In the genomic region with DNA sequence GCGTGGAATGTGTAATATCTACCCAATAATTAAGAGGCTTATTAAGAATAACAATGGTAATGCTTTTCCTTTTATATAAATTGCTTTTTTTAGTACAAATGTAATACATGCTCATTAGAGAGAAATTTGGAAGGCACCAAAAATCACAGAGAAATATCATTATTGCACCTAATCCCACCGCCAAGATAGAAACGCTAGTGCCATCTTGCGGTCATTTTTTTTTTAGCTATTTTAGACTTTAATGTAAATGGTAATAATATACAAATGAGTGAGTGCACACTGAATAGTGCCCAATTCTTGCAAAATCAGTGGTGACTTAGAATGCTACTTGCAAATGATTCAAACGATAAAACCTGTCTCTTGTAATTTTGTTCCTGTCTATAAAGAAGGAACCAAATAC, we compare ENCODE assay signal across 17 cellular contexts.
DNase-seq lines count a peak whose midpoint lies in the region; ATAC-seq and TF ChIP-seq lines count a peak whose summit lies in the region.
"Had no signal": no experiment of that assay in that cellular context is flagged by ENCODE, and none has a peak within 500 bp of the region (broad histone marks: within the 10 kb centered on the region; RNA-seq: fewer than 3 reads in every experiment).

No MANE protein-coding gene starts in this region.

- H3K36me3 ChIP-seq in GM23338 (ENCODE audit: insufficient read depth) (no peaks in the 10 kb centered on the region), hepatocyte (replicated peaks; ENCODE audit: insufficient read depth, low read depth) (no peaks in the 10 kb centered on the region), stomach (no peaks in the 10 kb centered on the region)
- H3K36me3 ChIP-seq: Peyer's patch had no signal

- H3K9me3 ChIP-seq in hepatocyte (ENCODE audit: low read depth) (no peaks in the 10 kb centered on the region), stomach (no peaks in the 10 kb centered on the region)
- H3K9me3 ChIP-seq: Peyer's patch had no signal

- WGBS in hepatocyte (ENCODE audit: low lambda C conversion rate, missing lambda C conversion rate): 44% methylated on average over 5 of the region's 5 CpGs
- WGBS in stomach, 5 donors: 49 to 63% (median 63%) methylated on average over 5 of the region's 5 CpGs

- H3K4me2 ChIP-seq in GM23338 (no peak overlapping the region), hepatocyte (no peak overlapping the region)

- H3K9me2 ChIP-seq in GM23338 (ENCODE audit: insufficient read depth) (no peaks in the 10 kb centered on the region), hepatocyte (replicated peaks; ENCODE audit: insufficient read depth) (no peaks in the 10 kb centered on the region)

- H3K4me1 ChIP-seq in GM23338 (ENCODE audit: insufficient read depth) (peaks cover 17% of the 10 kb centered on the region; the same call in 1 of the 2 replicates), hepatocyte (ENCODE audit: insufficient read depth) (no peaks in the 10 kb centered on the region), stomach (no peaks in the 10 kb centered on the region)
- H3K4me1 ChIP-seq: Peyer's patch had no signal

- peaks cover 22% of the 10 kb centered on the region; the same call in 2 of the 3 replicates for H3K36me3 Mint-ChIP-seq in GM23338 (ENCODE audit: low read depth)
- H3K36me3 Mint-ChIP-seq: activated naive CD8-positive, alpha-beta T cell treated with anti-CD3 and anti-CD28 coated beads, Interleukin-2, amount 10 ng/mL, durations not matched to agents 7 days and 5 days; CD14-positive monocyte had no signal

- intact Hi-C loops in stomach (cut with DNase I; ENCODE audit: low total_unique reads): no loop called here

- no peaks in the 10 kb centered on the region for H3K79me2 ChIP-seq in GM23338 (replicated peaks; ENCODE audit: insufficient read depth)
- H3K79me2 ChIP-seq in hepatocyte: no peaks in the 10 kb centered on the region

- H3K9me3 Mint-ChIP-seq in GM23338: peaks cover 95% of the 10 kb centered on the region
- H3K9me3 Mint-ChIP-seq: activated naive CD8-positive, alpha-beta T cell treated with anti-CD3 and anti-CD28 coated beads, Interleukin-2, amount 10 ng/mL, durations not matched to agents 7 days and 5 days; T-helper 1 cell treated with Interleukin-12 subunit alpha and Interleukin-12 subunit beta and Interleukin-4 antibody, amounts not matched to agents 30 μg/mL and 1 μg/mL, for 36 hours had no signal

- no peak overlapping the region for H3K4me3 Mint-ChIP-seq in GM23338
- H3K4me3 Mint-ChIP-seq: activated naive CD8-positive, alpha-beta T cell treated with anti-CD3 and anti-CD28 coated beads, Interleukin-2, amount 10 ng/mL, durations not matched to agents 7 days and 5 days; T-helper 1 cell treated with Interleukin-12 subunit alpha and Interleukin-12 subunit beta and Interleukin-4 antibody, amounts not matched to agents 30 μg/mL and 1 μg/mL, for 36 hours had no signal

- peak; percentile 6; the same call in 1 of the 2 replicates for TF ChIP-seq CTCF in AG09319 (IDR thresholded peaks at IDR 0.05; ENCODE audit: low read depth, low read length)
- peak in 1 of 2 experiments; percentile 61; a peak in 3 of 4 replicates for TF ChIP-seq CTCF in GM23338 (conservative IDR thresholded peaks at IDR 0.05; ENCODE audit: low read depth in 2 of 2)
- peak; percentile 56 for TF ChIP-seq CTCF in hepatocyte (IDR thresholded peaks at IDR 0.05; ENCODE audit: poor library complexity)
- no peak for TF ChIP-seq CTCF in stomach (IDR thresholded peaks at IDR 0.05)

- H3K27ac Mint-ChIP-seq in GM23338: no peak overlapping the region
- H3K27ac Mint-ChIP-seq: activated naive CD8-positive, alpha-beta T cell treated with anti-CD3 and anti-CD28 coated beads, Interleukin-2, amount 10 ng/mL, durations not matched to agents 7 days and 5 days; CD14-positive monocyte; T-helper 1 cell treated with Interleukin-12 subunit alpha and Interleukin-12 subunit beta and Interleukin-4 antibody, amounts not matched to agents 30 μg/mL and 1 μg/mL, for 36 hours had no signal

- no peaks in the 10 kb centered on the region for H3K4me1 Mint-ChIP-seq in GM23338
- H3K4me1 Mint-ChIP-seq: activated naive CD8-positive, alpha-beta T cell treated with anti-CD3 and anti-CD28 coated beads, Interleukin-2, amount 10 ng/mL, durations not matched to agents 7 days and 5 days; CD14-positive monocyte had no signal

- no peaks in the 10 kb centered on the region for H3F3A ChIP-seq in GM23338 (replicated peaks; ENCODE audit: low read depth)

- no peaks in the 10 kb centered on the region for H4K20me1 ChIP-seq in GM23338 (replicated peaks; ENCODE audit: insufficient read depth)
- H4K20me1 ChIP-seq in hepatocyte (ENCODE audit: insufficient read depth, poor library complexity, severe bottlenecking): no peaks in the 10 kb centered on the region

- DNase-seq in AG09319 (ENCODE audit: extremely low read depth, low read depth): no peak
- DNase-seq in GM23338 (ENCODE audit: low spot score): peak; percentile 3
- DNase-seq in RKO (ENCODE audit: low spot score): peak; percentile 21
- no peak for DNase-seq in hepatocyte (ENCODE audit: low spot score)
- DNase-seq in stomach: no peak
- no peak for DNase-seq in C1 segment of cervical spinal cord (lab: John Stamatoyannopoulos, UW)
- DNase-seq: activated CD4-positive, alpha-beta T cell treated with anti-CD3 and anti-CD28 coated beads for 4 hours; activated naive CD8-positive, alpha-beta T cell treated with anti-CD3 and anti-CD28 coated beads, Interleukin-2, amount 10 ng/mL, durations not matched to agents 7 days and 5 days; head of caudate nucleus; NCI-H446 treated with DMSO at 0.1 percent for 48 hours; Peyer's patch; posterior cingulate gyrus; substantia nigra had no signal

- H2AFZ ChIP-seq in GM23338 (no peak overlapping the region), hepatocyte (no peak overlapping the region)

- ATAC-seq in GM23338 (no peak), GM18907 (IDR thresholded peaks at IDR 0.05; ENCODE audit: unreplicated experiment) (no peak), HG03432 (IDR thresholded peaks at IDR 0.05; ENCODE audit: unreplicated experiment) (no peak)

- no peak for TF ChIP-seq EP300 in stomach (IDR thresholded peaks at IDR 0.05)

- TF ChIP-seq POLR2A in stomach (IDR thresholded peaks at IDR 0.05): no peak

- H3K27me3 ChIP-seq in GM23338 (ENCODE audit: insufficient read depth) (no peaks in the 10 kb centered on the region), hepatocyte (peaks cover 3% of the 10 kb centered on the region), stomach (no peaks in the 10 kb centered on the region)
- H3K27me3 ChIP-seq: Peyer's patch had no signal

- H3K27me3 Mint-ChIP-seq in GM23338 (ENCODE audit: insufficient read depth, low read depth, poor library complexity): no peaks in the 10 kb centered on the region
- H3K27me3 Mint-ChIP-seq: activated naive CD8-positive, alpha-beta T cell treated with anti-CD3 and anti-CD28 coated beads, Interleukin-2, amount 10 ng/mL, durations not matched to agents 7 days and 5 days had no signal

- H3K4me3 ChIP-seq in GM23338: no peak overlapping the region
- no peak overlapping the region for H3K4me3 ChIP-seq in hepatocyte
- no peak overlapping the region for H3K4me3 ChIP-seq in stomach
- H3K4me3 ChIP-seq: Peyer's patch had no signal

- no peak overlapping the region for H3K27ac ChIP-seq in GM23338 (ENCODE audit: low read depth)
- no peak overlapping the region for H3K27ac ChIP-seq in hepatocyte
- H3K27ac ChIP-seq in stomach: no peak overlapping the region
- H3K27ac ChIP-seq: Peyer's patch had no signal

TF ChIP-seq in GM23338, 12 proteins besides CTCF, POLR2A, EP300 and RAD21 (continues in another document):
- TF ChIP-seq NANOG (IDR thresholded peaks at IDR 0.05; ENCODE audit: borderline replicate concordance) (no peak), JUNB (IDR thresholded peaks at IDR 0.05; ENCODE audit: unreplicated experiment) (no peak)

Comparison
In these comparisons a context has a peak if more than half of its experiments do, and no peak if none do; other contexts are left out.
1. DNase-seq: peak in GM23338 (single experiment) and RKO (single experiment); none in AG09319 (single experiment), hepatocyte (single experiment), stomach (single experiment) and C1 segment of cervical spinal cord (0 of 14).
2. CTCF ChIP-seq: peak in AG09319 (single experiment) and hepatocyte (single experiment); none in stomach (0 of 7).